ENCODE assay signal across 10 cellular contexts in the genomic region with DNA sequence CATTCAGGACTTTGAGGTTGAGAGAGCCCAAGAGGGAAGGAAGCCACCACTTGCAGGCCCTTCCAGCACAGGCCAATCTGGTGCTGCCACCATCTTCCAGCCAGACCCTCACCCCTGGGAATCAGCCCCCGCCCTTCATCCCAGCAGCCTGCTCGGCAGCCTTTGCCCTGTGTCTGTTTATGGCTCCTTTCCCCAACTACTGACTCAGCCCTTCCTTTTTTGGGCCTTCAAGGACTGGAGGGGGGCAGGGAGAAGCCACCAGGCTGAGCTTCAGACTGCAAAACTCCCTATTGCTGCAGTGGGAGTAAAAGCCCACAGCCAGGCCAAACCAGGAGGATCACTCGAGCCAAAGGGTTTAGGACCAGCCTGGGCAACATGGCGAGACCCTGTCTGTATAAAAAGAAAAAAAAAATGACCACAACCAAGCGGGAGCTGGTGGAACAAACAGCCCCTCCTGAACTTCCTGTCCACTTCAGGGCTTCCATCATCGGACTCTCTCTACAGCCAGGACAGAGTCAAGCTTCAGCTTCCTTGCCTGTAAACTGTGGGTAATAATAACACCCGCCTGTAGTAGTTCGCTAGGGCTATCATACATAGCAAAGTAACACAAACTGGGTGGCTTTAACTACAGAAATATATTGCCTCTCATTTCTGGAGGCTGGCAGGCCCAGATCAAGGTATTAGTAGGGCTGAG.
DNase-seq lines count a peak whose midpoint lies in the region; ATAC-seq, FAIRE-seq and TF ChIP-seq lines count a peak whose summit lies in the region.
"Had no signal": no experiment of that assay in that cellular context is flagged by ENCODE, and none has a peak within 500 bp of the region (broad histone marks: within the 10 kb centered on the region; RNA-seq: fewer than 3 reads in every experiment).

No MANE protein-coding gene starts in this region.

- peak; percentile 62 for ATAC-seq in body of pancreas
- no peak for ATAC-seq in CD8-positive, alpha-beta T cell
- no peak for ATAC-seq in HG03196 (IDR thresholded peaks at IDR 0.05; ENCODE audit: unreplicated experiment)
- no peak for ATAC-seq in GM19328 (IDR thresholded peaks at IDR 0.05; ENCODE audit: unreplicated experiment)
- no peak for ATAC-seq in HG03095 (IDR thresholded peaks at IDR 0.05; ENCODE audit: unreplicated experiment)
- ATAC-seq: stimulated activated naive CD8-positive, alpha-beta T cell treated with anti-CD3 and anti-CD28 coated beads, Interleukin-15, amount 100 ng/mL, for 72 hours had no signal

- POLR2A ChIA-PET in CD8-positive, alpha-beta T cell (lab: Charles Lee) = no interaction called here

- H3K27ac ChIP-seq in body of pancreas (peak overlapping the region in 1 of 4 donors; percentile 9), keratinocyte (ENCODE audit: control insufficient read depth, insufficient read depth, low read length) (no peak overlapping the region), skin epidermis (peak overlapping the region in 15 of 21 experiments; percentile 12 to 76 (median 47))
- H3K27ac ChIP-seq in CD8-positive, alpha-beta T cell (ENCODE audit: low read depth, low read length) = no peak overlapping the region

- H3K9me3 Mint-ChIP-seq in HFFc6 = no peaks in the 10 kb centered on the region
- no peaks in the 10 kb centered on the region for H3K9me3 Mint-ChIP-seq in CD8-positive, alpha-beta T cell
- H3K9me3 Mint-ChIP-seq: stimulated activated naive CD8-positive, alpha-beta T cell treated with anti-CD3 and anti-CD28 coated beads, Interleukin-15, amount 100 ng/mL, for 72 hours had no signal

- H3K36me3 Mint-ChIP-seq in HFFc6 (ENCODE audit: low read depth) = no peaks in the 10 kb centered on the region
- H3K36me3 Mint-ChIP-seq in CD8-positive, alpha-beta T cell = no peaks in the 10 kb centered on the region

- H2AFZ ChIP-seq in keratinocyte (ENCODE audit: control insufficient read depth, low read length) = peak overlapping the region; percentile 61

- FAIRE-seq in keratinocyte (lab: Jason Lieb, UNC) = no peak

- DNase-seq in HFFc6 (peak; percentile 26), body of pancreas (peak in 2 of 4 donors; percentile 16 to 25), keratinocyte (ENCODE audit: low read depth, low spot score) (no peak)
- no peak for DNase-seq in CD8-positive, alpha-beta T cell
- DNase-seq: NK-92 treated with Interleukin-12 subunit alpha and Interleukin-12 subunit beta, amount 100 ng/mL, for 24 hours; stimulated activated naive CD8-positive, alpha-beta T cell treated with anti-CD3 and anti-CD28 coated beads, Interleukin-15, amount 100 ng/mL, for 72 hours had no signal

- no peak overlapping the region for H3K4me2 ChIP-seq in keratinocyte (ENCODE audit: control insufficient read depth, extremely low read depth, insufficient read depth, low read depth, low read length)

- no peaks in the 10 kb centered on the region for H3K36me3 ChIP-seq in body of pancreas (replicated peaks in 1 of 2; ENCODE audit: insufficient read depth in 1 of 2, low read depth in 2 of 2)
- no peaks in the 10 kb centered on the region for H3K36me3 ChIP-seq in keratinocyte (ENCODE audit: control insufficient read depth in 2 of 2, extremely low read depth in 1 of 2, insufficient read depth in 2 of 2, low read length in 2 of 2)
- no peaks in the 10 kb centered on the region for H3K36me3 ChIP-seq in CD8-positive, alpha-beta T cell (ENCODE audit: insufficient read depth, low read length)

- H3K27me3 Mint-ChIP-seq in HFFc6 (ENCODE audit: insufficient read depth) = no peaks in the 10 kb centered on the region; the same call in none of the 2 replicates
- H3K27me3 Mint-ChIP-seq in CD8-positive, alpha-beta T cell (ENCODE audit: low read depth) = peaks cover 9% of the 10 kb centered on the region
- H3K27me3 Mint-ChIP-seq: stimulated activated naive CD8-positive, alpha-beta T cell treated with anti-CD3 and anti-CD28 coated beads, Interleukin-15, amount 100 ng/mL, for 72 hours had no signal

- peaks cover 8% of the 10 kb centered on the region for H3K4me1 ChIP-seq in body of pancreas
- peaks cover 5% of the 10 kb centered on the region for H3K4me1 ChIP-seq in keratinocyte (ENCODE audit: control insufficient read depth, extremely low read depth, insufficient read depth, low read length)
- H3K4me1 ChIP-seq in CD8-positive, alpha-beta T cell (ENCODE audit: insufficient read depth, low read length) = no peaks in the 10 kb centered on the region

- H3K4me1 Mint-ChIP-seq in HFFc6 (ENCODE audit: low read depth) = peaks cover 27% of the 10 kb centered on the region
- no peaks in the 10 kb centered on the region for H3K4me1 Mint-ChIP-seq in CD8-positive, alpha-beta T cell (ENCODE audit: low read depth)
- H3K4me1 Mint-ChIP-seq: stimulated activated naive CD8-positive, alpha-beta T cell treated with anti-CD3 and anti-CD28 coated beads, Interleukin-15, amount 100 ng/mL, for 72 hours had no signal

- H3K79me2 ChIP-seq in keratinocyte (ENCODE audit: control insufficient read depth, insufficient read depth, low read length) = no peaks in the 10 kb centered on the region

- H3K9me3 ChIP-seq in body of pancreas (no peaks in the 10 kb centered on the region), keratinocyte (ENCODE audit: control insufficient read depth, low read depth, low read length) (no peaks in the 10 kb centered on the region)
- H3K9me3 ChIP-seq in CD8-positive, alpha-beta T cell (ENCODE audit: low read length) = no peaks in the 10 kb centered on the region

- no peaks in the 10 kb centered on the region for H4K20me1 ChIP-seq in keratinocyte (ENCODE audit: control insufficient read depth, extremely low read depth, insufficient read depth, low read length)

- peak overlapping the region; percentile 96 for H3K27ac Mint-ChIP-seq in HFFc6
- no peak overlapping the region for H3K27ac Mint-ChIP-seq in CD8-positive, alpha-beta T cell

- WGBS in body of pancreas, 2 donors = 65 to 81% methylated on average over 6 to 8 of the region's 8 CpGs

- H3K4me3 ChIP-seq in body of pancreas (no peak overlapping the region), keratinocyte (ENCODE audit: control insufficient read depth in 2 of 3, extremely low read depth in 1 of 3, insufficient read depth in 2 of 3, low read depth in 1 of 3, low read length in 3 of 3) (no peak overlapping the region), skin epidermis (no peak overlapping the region)
- H3K4me3 ChIP-seq in CD8-positive, alpha-beta T cell (ENCODE audit: low read depth, low read length) = no peak overlapping the region

- intact Hi-C loops in body of pancreas (cut with DNase I) = no loop called here
- intact Hi-C loops in CD8-positive, alpha-beta T cell (cut with DNase I, micrococcal nuclease) = no loop called here

- no peak overlapping the region for H3K4me3 Mint-ChIP-seq in HFFc6
- no peak overlapping the region for H3K4me3 Mint-ChIP-seq in CD8-positive, alpha-beta T cell
- H3K4me3 Mint-ChIP-seq: stimulated activated naive CD8-positive, alpha-beta T cell treated with anti-CD3 and anti-CD28 coated beads, Interleukin-15, amount 100 ng/mL, for 72 hours had no signal

- TF ChIP-seq CTCF in HFFc6 (IDR thresholded peaks at IDR 0.05) (no peak), body of pancreas (IDR thresholded peaks at IDR 0.05) (no peak), keratinocyte (optimal IDR thresholded peaks at IDR 0.05 in 1 of 3, IDR thresholded peaks at IDR 0.05 in 1 of 3, conservative IDR thresholded peaks at IDR 0.05 in 1 of 3; ENCODE audit: extremely low read depth in 1 of 3, insufficient read depth in 2 of 3, low read length in 3 of 3) (no peak)
- no peak for TF ChIP-seq CTCF in CD8-positive, alpha-beta T cell (IDR thresholded peaks at IDR 0.05)

- dilution Hi-C loops in keratinocyte (cut with MboI; ENCODE audit: extremely low pct_ligation_motif_present, low sequenced_read_pairs) = no loop called here

- TF ChIP-seq POLR2A in body of pancreas (IDR thresholded peaks at IDR 0.05) = no peak

- no peaks in the 10 kb centered on the region for H3K9me1 ChIP-seq in keratinocyte (ENCODE audit: control insufficient read depth, extremely low read depth, insufficient read depth, low read length)

- H3K27me3 ChIP-seq in body of pancreas (no peaks in the 10 kb centered on the region), keratinocyte (ENCODE audit: control insufficient read depth, extremely low read depth, insufficient read depth, low read length) (no peaks in the 10 kb centered on the region)
- H3K27me3 ChIP-seq in CD8-positive, alpha-beta T cell (ENCODE audit: insufficient read depth, low read length) = no peaks in the 10 kb centered on the region

- H3K9ac ChIP-seq in keratinocyte (ENCODE audit: control insufficient read depth, extremely low read depth, insufficient read depth, low read length) = no peak overlapping the region

- CTCF ChIA-PET in CD8-positive, alpha-beta T cell (lab: Charles Lee) = no interaction called here

Comparison
In these comparisons a context has a peak if more than half of its experiments do, and no peak if none do; other contexts are left out.
1. H3K27ac ChIP-seq: peak in skin epidermis (15 of 21); none in keratinocyte (single experiment) and CD8-positive, alpha-beta T cell (single experiment).